8 cellular contexts compared by ENCODE assay signal in genomic region chr14:91418387-91419043, GRCh38. TPM values are rescaled to one million over a fixed set of nuclear protein-coding genes. Genes with fewer than 3 reads are reported as not detected.
DNase-seq lines count a peak whose midpoint lies in the region; ATAC-seq and TF ChIP-seq lines count a peak whose summit lies in the region.

No MANE protein-coding gene starts in this region.

- peak overlapping the region; percentile 64 for H3K9ac ChIP-seq in HUES6 (ENCODE audit: low read length)

- peak in 1 of 2 experiments; percentile 32 for DNase-seq in SJSA1 (ENCODE audit: low read depth in 1 of 2, low spot score in 2 of 2)
- peak; percentile 48 to 88 (median 61) for DNase-seq in heart left ventricle
- peak; percentile 47 for DNase-seq in pons (ENCODE audit: low spot score)
- DNase-seq in upper lobe of right lung, result peak; percentile 86
- no peak for DNase-seq in GOT3 (lab: John Stamatoyannopoulos, UW)

- H3K36me3 ChIP-seq in HUES6 (ENCODE audit: control insufficient read depth, insufficient read depth, low read length) (no peaks in the 10 kb centered on the region), SJSA1 (no peaks in the 10 kb centered on the region), heart left ventricle (no peaks in the 10 kb centered on the region), upper lobe of right lung (no peaks in the 10 kb centered on the region)

- peaks cover 23% of the 10 kb centered on the region for H3K4me1 ChIP-seq in HUES6 (ENCODE audit: control insufficient read depth, insufficient read depth, low read length)
- peaks cover 11% of the 10 kb centered on the region for H3K4me1 ChIP-seq in SJSA1 (replicated peaks)
- peaks cover 0 to 37% (median 15%) of the 10 kb centered on the region in 12 donors for H3K4me1 ChIP-seq in heart left ventricle
- H3K4me1 ChIP-seq in upper lobe of right lung, result peaks cover 21% of the 10 kb centered on the region

- H3K27me3 ChIP-seq in HUES6 (ENCODE audit: control insufficient read depth, insufficient read depth, low read length) (peaks cover 7% of the 10 kb centered on the region; the same call in 1 of the 2 replicates), SJSA1 (replicated peaks) (peaks cover 42% of the 10 kb centered on the region), heart left ventricle (peaks cover 0 to 23% (median 4%) of the 10 kb centered on the region in 9 donors), upper lobe of right lung (no peaks in the 10 kb centered on the region)

- intact Hi-C loops in heart left ventricle (cut with DNase I) (loop anchor here (1.0 to 10.0 kb wide), 6 partner anchors 36 to 241 kb away; no protein-coding TSS in a partner anchor), upper lobe of right lung (cut with DNase I) (loop anchor here (5.0 kb wide), 1 partner anchor 96 kb away; no protein-coding TSS in a partner anchor)

- H3K27ac ChIP-seq in HUES6 (ENCODE audit: low read depth, low read length) (peak overlapping the region; percentile 53; the same call in 1 of the 2 replicates), SJSA1 (no peak overlapping the region), heart left ventricle (peak overlapping the region in 6 of 12 donors; percentile 11 to 58 (median 33)), upper lobe of right lung (peak overlapping the region; percentile 30)

- peak overlapping the region; percentile 91 for H3K27ac Mint-ChIP-seq in activated naive CD8-positive, alpha-beta T cell

- peaks cover 7% of the 10 kb centered on the region for H3K36me3 Mint-ChIP-seq in activated naive CD8-positive, alpha-beta T cell

- H3K9me3 ChIP-seq in HUES6 (ENCODE audit: control insufficient read depth, insufficient read depth, low read depth, low read length) (no peaks in the 10 kb centered on the region), SJSA1 (replicated peaks) (no peaks in the 10 kb centered on the region), heart left ventricle (no peaks in the 10 kb centered on the region), upper lobe of right lung (no peaks in the 10 kb centered on the region)

- 0 to 3% (median 1%) methylated on average over 25 to 42 of the region's 42 CpGs for WGBS in heart left ventricle, 4 donors

- peak; percentile 51 for TF ChIP-seq CTCF in GM12801 (IDR thresholded peaks at IDR 0.05; ENCODE audit: extremely low read depth, insufficient read length)
- peak; percentile 89 to 99 (median 95) for TF ChIP-seq CTCF in heart left ventricle (IDR thresholded peaks at IDR 0.05)
- TF ChIP-seq CTCF in upper lobe of right lung (IDR thresholded peaks at IDR 0.05), result peak; percentile 98

- H3K4me3 Mint-ChIP-seq in activated naive CD8-positive, alpha-beta T cell, result peak overlapping the region; percentile 68

- H3K27me3 Mint-ChIP-seq in activated naive CD8-positive, alpha-beta T cell, result no peaks in the 10 kb centered on the region

- TF ChIP-seq POLR2A in heart left ventricle (IDR thresholded peaks at IDR 0.05), result no peak

- peak; percentile 55 to 80 (median 76) for ATAC-seq in heart left ventricle
- peak; percentile 81 for ATAC-seq in upper lobe of right lung

- peak overlapping the region; percentile 72 for H3K4me3 ChIP-seq in HUES6 (ENCODE audit: low read depth, low read length)
- H3K4me3 ChIP-seq in SJSA1, result 0 out of 2 replicates have a peak overlapping the region, but pooled peaks have one; percentile 11
- peak overlapping the region in 11 of 12 donors; percentile 3 to 85 (median 70) for H3K4me3 ChIP-seq in heart left ventricle
- H3K4me3 ChIP-seq in upper lobe of right lung, result peak overlapping the region; percentile 80

- H3K9me3 Mint-ChIP-seq in activated naive CD8-positive, alpha-beta T cell (ENCODE audit: low read depth), result no peaks in the 10 kb centered on the region

- H3K4me1 Mint-ChIP-seq in activated naive CD8-positive, alpha-beta T cell (ENCODE audit: low read depth), result peaks cover 43% of the 10 kb centered on the region

RNA-seq across cellular contexts. Expression of gene CCDC88C, which starts 0.9 kb away (rescaled TPM):
- not detected in 2 replicates for total RNA-seq in SJSA1 (2014; rRNA removed; shearing (Covaris generic))
- total RNA-seq in heart left ventricle, result 10 to 100 TPM in 1 of 9 donors, 1 to 10 TPM in 8; 2.4 to 15.6 (median 5.4) TPM
- 1 to 10 TPM; 2.8 to 3.4 TPM for polyA plus RNA-seq in heart left ventricle
- 34.1 TPM for total RNA-seq in upper lobe of right lung

Comparison
In these comparisons a context has a peak if more than half of its experiments do, and no peak if none do; other contexts are left out.
1. H3K4me3 ChIP-seq: peak in every context shown above with its lines; median percentile 80 in upper lobe of right lung; 72 in HUES6; 70 in heart left ventricle; 11 in SJSA1.